8 cellular contexts compared by ENCODE assay signal in genomic region chr6:26196846-26197683, GRCh38.
DNase-seq lines count a peak whose midpoint lies in the region; ATAC-seq and TF ChIP-seq lines count a peak whose summit lies in the region.

No MANE protein-coding gene starts in this region.

- H3K9me3 Mint-ChIP-seq in activated naive CD8-positive, alpha-beta T cell treated with anti-CD3 and anti-CD28 coated beads, Interleukin-2, amount 10 ng/mL, durations not matched to agents 7 days and 5 days, result no peaks in the 10 kb centered on the region

- no peaks in the 10 kb centered on the region for H3K27me3 ChIP-seq in GM23248 (replicated peaks; ENCODE audit: insufficient read depth)
- H3K27me3 ChIP-seq in SJCRH30, result no peaks in the 10 kb centered on the region
- H3K27me3 ChIP-seq in osteoblast (ENCODE audit: insufficient read depth, low read length), result no peaks in the 10 kb centered on the region

- peak overlapping the region; percentile 85 for H3K9ac ChIP-seq in GM23248

- H3K36me3 ChIP-seq in GM23248 (ENCODE audit: low read depth) (no peaks in the 10 kb centered on the region), SJCRH30 (no peaks in the 10 kb centered on the region), osteoblast (ENCODE audit: insufficient read depth, low read length) (no peaks in the 10 kb centered on the region)

- peak overlapping the region; percentile 68 for H3K27ac ChIP-seq in GM23248
- H3K27ac ChIP-seq in SJCRH30, result peak overlapping the region; percentile 78
- peak overlapping the region; percentile 93 for H3K27ac ChIP-seq in osteoblast (ENCODE audit: low read depth, low read length)

- no peak for TF ChIP-seq CTCF in osteoblast (IDR thresholded peaks at IDR 0.05; ENCODE audit: extremely low read depth, low read depth, low read length)

- WGBS in GM23248 (ENCODE audit: low coverage in 1 of 2, low lambda C conversion rate in 2 of 2, missing lambda C conversion rate in 2 of 2), 2 experiments, result 16 to 18% methylated on average over 43 to 51 of the region's 51 CpGs

- no peaks in the 10 kb centered on the region for H3K9me2 ChIP-seq in GM23248 (ENCODE audit: insufficient read depth)

- peak; percentile 44 for ATAC-seq in activated naive CD8-positive, alpha-beta T cell treated with anti-CD3 and anti-CD28 coated beads, Interleukin-2, amount 10 ng/mL, durations not matched to agents 7 days and 5 days (ENCODE audit: low read depth)
- peak; percentile 60 for ATAC-seq in Right ventricle myocardium inferior

- H3K4me1 ChIP-seq in GM23248 (ENCODE audit: insufficient read depth) (peaks cover 12% of the 10 kb centered on the region), SJCRH30 (no peaks in the 10 kb centered on the region), osteoblast (ENCODE audit: insufficient read depth, low read length) (peaks cover 23% of the 10 kb centered on the region)

- intact Hi-C loops in Right ventricle myocardium inferior (cut with DNase I), result loop anchor here (5.0 kb wide), 2 partner anchors 40 to 170 kb away; a partner anchor contains a TSS

- no peaks in the 10 kb centered on the region for H3K27me3 Mint-ChIP-seq in activated naive CD8-positive, alpha-beta T cell treated with anti-CD3 and anti-CD28 coated beads, Interleukin-2, amount 10 ng/mL, durations not matched to agents 7 days and 5 days

- H3K27ac Mint-ChIP-seq in activated naive CD8-positive, alpha-beta T cell treated with anti-CD3 and anti-CD28 coated beads, Interleukin-2, amount 10 ng/mL, durations not matched to agents 7 days and 5 days, result peak overlapping the region; percentile 96

- peak; percentile 95 for DNase-seq in ELR (ENCODE audit: low read depth)
- peak; percentile 89 for DNase-seq in GM23248
- peak; percentile 90 for DNase-seq in LoVo (ENCODE audit: low spot score)
- peak; percentile 84 to 89 for DNase-seq in SJCRH30
- DNase-seq in activated naive CD8-positive, alpha-beta T cell treated with anti-CD3 and anti-CD28 coated beads, Interleukin-2, amount 10 ng/mL, durations not matched to agents 7 days and 5 days, result peak; percentile 83
- DNase-seq in Right ventricle myocardium inferior (ENCODE audit: missing footprints), result peak; percentile 70
- peak; percentile 94 for DNase-seq in osteoblast (ENCODE audit: insufficient read length, low spot score, missing footprints)
- no peak for DNase-seq in NCI-H1694 (lab: John Stamatoyannopoulos, UW)

- POLR2A ChIA-PET in activated naive CD8-positive, alpha-beta T cell treated with anti-CD3 and anti-CD28 coated beads, Interleukin-2, amount 10 ng/mL, durations not matched to agents 7 days and 5 days (lab: Charles Lee), result interaction anchor here (1.0 to 20.9 kb wide), 32 partner anchors 10 to 1696 kb away, joined by 3 to 1314 read pairs (median 52); a partner anchor contains a TSS

- H3K36me3 Mint-ChIP-seq in activated naive CD8-positive, alpha-beta T cell treated with anti-CD3 and anti-CD28 coated beads, Interleukin-2, amount 10 ng/mL, durations not matched to agents 7 days and 5 days, result peaks cover 12% of the 10 kb centered on the region

- peaks cover 37% of the 10 kb centered on the region for H3F3A ChIP-seq in GM23248 (ENCODE audit: insufficient read depth)

- in situ Hi-C loops in GM23248 (cut with MboI), result loop anchor here (25.0 kb wide), 1 partner anchor 940 kb away; a partner anchor contains a TSS

- H3K4me2 ChIP-seq in GM23248 (ENCODE audit: unreplicated experiment) (peak overlapping the region; percentile 98), osteoblast (ENCODE audit: insufficient read depth, low read length) (peak overlapping the region; percentile 96)

- H3K79me2 ChIP-seq in GM23248 (ENCODE audit: insufficient read depth) (peaks cover 9% of the 10 kb centered on the region), osteoblast (ENCODE audit: insufficient read depth, low read length) (peaks cover 6% of the 10 kb centered on the region)

- H3K9me3 ChIP-seq in GM23248 (ENCODE audit: low read depth) (no peaks in the 10 kb centered on the region), SJCRH30 (replicated peaks) (no peaks in the 10 kb centered on the region), osteoblast (ENCODE audit: low read depth, low read length) (no peaks in the 10 kb centered on the region)

- H3K4me3 Mint-ChIP-seq in activated naive CD8-positive, alpha-beta T cell treated with anti-CD3 and anti-CD28 coated beads, Interleukin-2, amount 10 ng/mL, durations not matched to agents 7 days and 5 days, result peak overlapping the region; percentile 87

- peak overlapping the region; percentile 75 for H3K4me3 ChIP-seq in GM23248
- peak overlapping the region; percentile 67 for H3K4me3 ChIP-seq in SJCRH30
- H3K4me3 ChIP-seq in osteoblast (ENCODE audit: insufficient read depth, low read length), result peak overlapping the region; percentile 82

- H2AFZ ChIP-seq in GM23248, result peak overlapping the region; percentile 59
- peak overlapping the region; percentile 52 for H2AFZ ChIP-seq in osteoblast (ENCODE audit: low read length)

- no peaks in the 10 kb centered on the region for H4K20me1 ChIP-seq in GM23248 (ENCODE audit: insufficient read depth)
- peaks cover 5% of the 10 kb centered on the region for H4K20me1 ChIP-seq in osteoblast (ENCODE audit: insufficient read depth, low read length)

- H3K4me1 Mint-ChIP-seq in activated naive CD8-positive, alpha-beta T cell treated with anti-CD3 and anti-CD28 coated beads, Interleukin-2, amount 10 ng/mL, durations not matched to agents 7 days and 5 days, result peaks cover 48% of the 10 kb centered on the region
